In the genomic region with DNA sequence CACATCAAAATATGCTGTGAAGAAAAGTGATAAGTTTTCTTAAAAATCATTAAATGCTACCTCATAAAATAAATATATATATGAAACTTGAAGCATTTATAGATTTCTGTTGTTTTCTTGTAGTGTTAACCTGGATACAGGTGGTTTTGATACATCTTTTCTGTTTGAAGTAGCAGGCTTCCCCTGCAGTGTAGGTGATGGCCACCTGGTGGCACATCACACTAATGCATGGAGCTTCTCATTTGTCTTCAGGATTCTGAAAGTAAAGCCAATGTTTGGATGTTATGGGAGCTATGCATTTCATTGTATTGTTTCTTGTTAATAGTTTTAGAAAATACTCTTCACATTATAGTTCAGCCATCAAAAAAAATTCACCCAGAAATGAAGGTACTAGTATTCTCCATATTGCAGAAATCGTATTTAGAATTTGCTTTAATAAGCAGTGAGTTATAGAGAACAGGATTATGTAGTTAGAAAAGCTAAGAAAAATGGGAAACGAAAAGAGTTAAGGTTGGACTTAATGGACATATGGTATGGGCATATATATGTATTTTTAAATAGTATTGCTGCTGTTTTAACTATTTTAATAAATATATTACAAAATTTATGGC, we compare ENCODE assay signal across 8 cellular contexts. TPM values are rescaled to one million over a fixed set of nuclear protein-coding genes. Genes with fewer than 3 reads are reported as not detected.
A peak's percentile ranks its signal among the peaks of the same experiment; 100 is the strongest.
DNase-seq lines count a peak whose midpoint lies in the region; ATAC-seq, FAIRE-seq and TF ChIP-seq lines count a peak whose summit lies in the region.

No MANE protein-coding gene starts in this region.

- H4K20me1 ChIP-seq in HepG2 (ENCODE audit: insufficient read depth, low read length), result no peaks in the 10 kb centered on the region

- CTCF ChIA-PET in HepG2 (lab: Yijun Ruan, JAX; ENCODE audit: low intra/inter-chr PET ratio, low total read pairs), result interaction anchor here (1.5 kb wide), 1 partner anchor 185 kb away, joined by 4 read pairs; no protein-coding TSS in a partner anchor

- H3K27me3 ChIP-seq in adrenal gland (no peaks in the 10 kb centered on the region), HepG2 (ENCODE audit: control insufficient read depth in 1 of 2, insufficient read depth in 2 of 2, low read length in 2 of 2) (peaks cover 0 to 4% of the 10 kb centered on the region in 2 experiments; a peak in 1 of 5 replicates), gastrocnemius medialis (no peaks in the 10 kb centered on the region)

- BruUV-seq in HepG2 (replicated peaks; lab: Mats Ljungman, UMichigan), result no TSS peak

- FAIRE-seq in HepG2 (lab: Jason Lieb, UNC), result peak; percentile 66

- TF ChIP-seq CTCF in C4-2B (conservative IDR thresholded peaks at IDR 0.05), result peak; percentile 83
- TF ChIP-seq CTCF in adrenal gland (IDR thresholded peaks at IDR 0.05), result peak in 5 of 6 experiments; percentile 5 to 58 (median 39)
- peak; percentile 66 for TF ChIP-seq CTCF in HepG2 (CRISPR knock-in tag; IDR thresholded peaks at IDR 0.05)
- peak in 1 of 5 experiments; percentile 30 for TF ChIP-seq CTCF in gastrocnemius medialis (IDR thresholded peaks at IDR 0.05 in 4 of 5, conservative IDR thresholded peaks at IDR 0.05 in 1 of 5)

- no peak for TF ChIP-seq EP300 in HepG2 (IDR thresholded peaks at IDR 0.05; ENCODE audit: low read depth in 2 of 2, low read length in 2 of 2)
- TF ChIP-seq EP300 in HepG2 (CRISPR knock-in tag; IDR thresholded peaks at IDR 0.05; ENCODE audit: borderline replicate concordance), result no peak

- peak; percentile 29 to 36 for DNase-seq in NCI-H1930 (lab: John Stamatoyannopoulos, UW)
- peak in 1 of 7 donors; percentile 7 for DNase-seq in adrenal gland
- DNase-seq in HepG2 (ENCODE audit: low spot score), result peak; percentile 39
- no peak for DNase-seq in NK-92 (lab: John Stamatoyannopoulos, UW; ENCODE audit: unreplicated experiment)
- no peak for DNase-seq in gastrocnemius medialis

- POLR2A ChIA-PET in HepG2 (lab: Yijun Ruan, JAX), result interaction anchor here (1.2 kb wide), 1 partner anchor 24 kb away, joined by 6 read pairs; a partner anchor contains a TSS

- no peaks in the 10 kb centered on the region for H3K4me1 ChIP-seq in adrenal gland (replicated peaks in 1 of 2)
- H3K4me1 ChIP-seq in HepG2 (ENCODE audit: insufficient read depth, low read length), result no peaks in the 10 kb centered on the region
- no peaks in the 10 kb centered on the region for H3K4me1 ChIP-seq in gastrocnemius medialis

- no peak overlapping the region for H3K9ac ChIP-seq in HepG2 (ENCODE audit: insufficient read depth, low read depth, low read length)

- no peak for TF ChIP-seq POLR2A in adrenal gland (IDR thresholded peaks at IDR 0.05)
- no peak for TF ChIP-seq POLR2A in HepG2 (IDR thresholded peaks at IDR 0.05; ENCODE audit: insufficient read depth in 1 of 2, low read depth in 2 of 2, low read length in 2 of 2)
- TF ChIP-seq POLR2A in gastrocnemius medialis (IDR thresholded peaks at IDR 0.05), result no peak

- H3K9me3 ChIP-seq in adrenal gland (replicated peaks in 1 of 3) (no peaks in the 10 kb centered on the region), HepG2 (ENCODE audit: low read length) (no peaks in the 10 kb centered on the region), gastrocnemius medialis (no peaks in the 10 kb centered on the region)

- H2AFZ ChIP-seq in HepG2 (ENCODE audit: low read length), result no peak overlapping the region

- peak; percentile 41; the same call in 1 of the 2 replicates for TF ChIP-seq RAD21 in HepG2 (CRISPR knock-in tag; IDR thresholded peaks at IDR 0.05)

- H3K36me3 ChIP-seq in adrenal gland (replicated peaks in 1 of 2) (peaks cover 0 to 19% of the 10 kb centered on the region in 2 donors), HepG2 (replicated peaks in 1 of 2; ENCODE audit: control insufficient read depth in 1 of 2, insufficient read depth in 2 of 2, low read length in 2 of 2) (no peaks in the 10 kb centered on the region), gastrocnemius medialis (no peaks in the 10 kb centered on the region)

- intact Hi-C loops in adrenal gland (cut with DNase I), result no loop called here
- intact Hi-C loops in HepG2 (cut with micrococcal nuclease; ENCODE audit: unreplicated experiment), result loop anchor here (2.0 kb wide), 1 partner anchor 858 kb away; no protein-coding TSS in a partner anchor
- intact Hi-C loops in gastrocnemius medialis (cut with DNase I; ENCODE audit: low total_unique reads), result no loop called here

- ATAC-seq in GM18498 (IDR thresholded peaks at IDR 0.05; ENCODE audit: unreplicated experiment), result peak; percentile 90
- peak; percentile 63 for ATAC-seq in HG02763 (IDR thresholded peaks at IDR 0.05; ENCODE audit: unreplicated experiment)
- ATAC-seq in HepG2, result peak; percentile 90
- ATAC-seq in gastrocnemius medialis, result no peak

- H3K4me2 ChIP-seq in HepG2 (ENCODE audit: low read depth, low read length), result no peak overlapping the region

- H3K4me3 ChIP-seq in adrenal gland, result no peak overlapping the region
- H3K4me3 ChIP-seq in HepG2 (replicated peaks in 1 of 3; ENCODE audit: insufficient read depth in 1 of 3, low read depth in 2 of 3, low read length in 3 of 3), result no peak overlapping the region
- no peak overlapping the region for H3K4me3 ChIP-seq in gastrocnemius medialis

- WGBS in adrenal gland, 4 donors, result 81 to 86% (median 82%) methylated on average over 2 of the region's 2 CpGs
- under 1% methylated on average over 2 of the region's 2 CpGs for WGBS in HepG2 (ENCODE audit: low lambda C conversion rate)

- no peaks in the 10 kb centered on the region for H3K79me2 ChIP-seq in HepG2 (ENCODE audit: insufficient read depth, low read length)

- in situ Hi-C loops in HepG2 (cut with HindIII; ENCODE audit: extremely low pct_ligation_motif_present, low pct_unique_long_range_greater_than_20kb), result no loop called here
- in situ Hi-C loops in gastrocnemius medialis (cut with MboI; ENCODE audit: low sequenced_read_pairs in 4 of 4), result loop anchor here in 2 of 4 donors (5.0 kb wide), 1 partner anchor 183 kb away; no protein-coding TSS in a partner anchor

- H3K27ac ChIP-seq in C4-2B (no peak overlapping the region), adrenal gland (no peak overlapping the region), HepG2 (ENCODE audit: extremely low read length, insufficient read depth, low read length) (no peak overlapping the region), gastrocnemius medialis (no peak overlapping the region)

TF ChIP-seq in HepG2, 621 proteins besides CTCF, POLR2A, EP300 and RAD21 (continues in another document):
- TF ChIP-seq TBX3 (IDR thresholded peaks at IDR 0.05; ENCODE audit: borderline replicate concordance), result no peak

RNA-seq across cellular contexts. Expression of a gene that starts 18.7 kb away (rescaled TPM):
- total RNA-seq in adrenal gland (1 to 10 TPM; 3.1 to 5.8 (median 3.8) TPM), HepG2 (2016; rRNA removed; fragmentation: Illumina TruSeq; extraction: Trizol) (not detected in 2 replicates), gastrocnemius medialis (1 to 10 TPM; 3.2 to 4.8 (median 4.1) TPM)
- polyA plus RNA-seq in adrenal gland (1 to 10 TPM; 1.1 to 8.0 (median 1.5) TPM), HepG2 (2011; rRNA removed) (not detected in 2 replicates)
- not detected in 2 replicates for total RNA-seq in HepG2 (2016; cell fraction: cytosol; rRNA removed; fragmentation: Illumina TruSeq; extraction: Trizol; ENCODE audit: low read depth)
- under 0.01 TPM in 1 of 2 replicates, not detected in the other for total RNA-seq in HepG2 (2016; cell fraction: insoluble cytoplasmic fraction; rRNA removed; fragmentation: Illumina TruSeq; extraction: Trizol)
- 0.03 TPM in 2 replicates for total RNA-seq in HepG2 (2016; cell fraction: membrane; rRNA removed; fragmentation: Illumina TruSeq; extraction: Trizol)
- not detected in 2 replicates for total RNA-seq in HepG2 (2016; cell fraction: nucleus; rRNA removed; fragmentation: Illumina TruSeq; extraction: Trizol)
- polyA plus RNA-seq in HepG2 (2011; cell fraction: cytosol; rRNA removed), result not detected in 2 replicates
- not detected in 2 replicates for polyA plus RNA-seq in HepG2 (2011; cell fraction: nucleus; rRNA removed)
- polyA plus RNA-seq in HepG2 (2012), result 0.01 TPM in 2 replicates
- polyA plus RNA-seq in HepG2 (2016; cell fraction: cytosol; fragmentation: Illumina TruSeq; extraction: Trizol; ENCODE audit: low read depth), result not detected in 2 replicates
- polyA plus RNA-seq in HepG2 (2016; cell fraction: insoluble cytoplasmic fraction; fragmentation: Illumina TruSeq; extraction: Trizol; ENCODE audit: low read depth), result not detected in 2 replicates
- not detected in 2 replicates for polyA plus RNA-seq in HepG2 (2016; cell fraction: membrane; fragmentation: Illumina TruSeq; extraction: Trizol; ENCODE audit: low read depth)
- not detected in 2 replicates for polyA plus RNA-seq in HepG2 (2016; cell fraction: nucleus; fragmentation: Illumina TruSeq; extraction: Trizol; ENCODE audit: insufficient read depth, low read depth)
- polyA minus RNA-seq in HepG2 (2011; rRNA and poly(A)+ RNA removed; ENCODE audit: low replicate concordance), result 4.1 TPM in 1 of 2 replicates, not detected in the other
- polyA minus RNA-seq in HepG2 (2011; cell fraction: cytosol; rRNA and poly(A)+ RNA removed), result not detected in 2 replicates
- under 0.01 TPM in 1 of 2 replicates, not detected in the other for polyA minus RNA-seq in HepG2 (2011; cell fraction: nucleus; rRNA and poly(A)+ RNA removed)

RNA-seq across cellular contexts. Expression of a gene that starts 24.4 kb away (rescaled TPM):
- total RNA-seq in adrenal gland (10 to 100 TPM in 7 of 8 donors, 1 to 10 TPM in 1; 9.6 to 23.7 (median 11.6) TPM), HepG2 (2016; rRNA removed; fragmentation: Illumina TruSeq; extraction: Trizol) (17.9 and 25.0 TPM in 2 replicates), gastrocnemius medialis (1 to 10 TPM; 2.9 to 6.0 (median 4.0) TPM)
- polyA plus RNA-seq in adrenal gland (10 to 100 TPM in 1 of 3 donors, 1 to 10 TPM in 2; 6.2 to 27.4 (median 7.5) TPM), HepG2 (2011; rRNA removed) (11.8 and 15.5 TPM in 2 replicates)
- total RNA-seq in HepG2 (2016; cell fraction: cytosol; rRNA removed; fragmentation: Illumina TruSeq; extraction: Trizol; ENCODE audit: low read depth), result 3.1 and 3.5 TPM in 2 replicates
- total RNA-seq in HepG2 (2016; cell fraction: insoluble cytoplasmic fraction; rRNA removed; fragmentation: Illumina TruSeq; extraction: Trizol), result 18.9 and 24.5 TPM in 2 replicates
- total RNA-seq in HepG2 (2016; cell fraction: membrane; rRNA removed; fragmentation: Illumina TruSeq; extraction: Trizol), result 9.0 and 9.3 TPM in 2 replicates
- 15.1 and 17.3 TPM in 2 replicates for total RNA-seq in HepG2 (2016; cell fraction: nucleus; rRNA removed; fragmentation: Illumina TruSeq; extraction: Trizol)
- 6.1 and 9.6 TPM in 2 replicates for polyA plus RNA-seq in HepG2 (2011; cell fraction: cytosol; rRNA removed)
- polyA plus RNA-seq in HepG2 (2011; cell fraction: nucleus; rRNA removed), result 5.9 and 6.6 TPM in 2 replicates
- 8.9 and 12.5 TPM in 2 replicates for polyA plus RNA-seq in HepG2 (2012)
- polyA plus RNA-seq in HepG2 (2016; cell fraction: cytosol; fragmentation: Illumina TruSeq; extraction: Trizol; ENCODE audit: low read depth), result 1.9 and 2.0 TPM in 2 replicates
- 21.1 and 21.3 TPM in 2 replicates for polyA plus RNA-seq in HepG2 (2016; cell fraction: insoluble cytoplasmic fraction; fragmentation: Illumina TruSeq; extraction: Trizol; ENCODE audit: low read depth)
- polyA plus RNA-seq in HepG2 (2016; cell fraction: membrane; fragmentation: Illumina TruSeq; extraction: Trizol; ENCODE audit: low read depth), result 5.1 and 5.5 TPM in 2 replicates
- 20.2 and 23.5 TPM in 2 replicates for polyA plus RNA-seq in HepG2 (2016; cell fraction: nucleus; fragmentation: Illumina TruSeq; extraction: Trizol; ENCODE audit: insufficient read depth, low read depth)
- polyA minus RNA-seq in HepG2 (2011; rRNA and poly(A)+ RNA removed; ENCODE audit: low replicate concordance), result 4.5 and 4.8 TPM in 2 replicates
- 7.3 and 8.0 TPM in 2 replicates for polyA minus RNA-seq in HepG2 (2011; cell fraction: cytosol; rRNA and poly(A)+ RNA removed)
- polyA minus RNA-seq in HepG2 (2011; cell fraction: nucleus; rRNA and poly(A)+ RNA removed), result 19.0 and 21.1 TPM in 2 replicates

Comparison
In these comparisons a context has a peak if more than half of its experiments do, and no peak if none do; other contexts are left out.
1. ATAC-seq: peak in GM18498 (single experiment), HG02763 (single experiment) and HepG2 (single experiment); none in gastrocnemius medialis (0 of 2).
2. DNase-seq: peak in NCI-H1930 (2 of 2) and HepG2 (single experiment); none in NK-92 (single experiment) and gastrocnemius medialis (0 of 2).